In the genomic region with DNA sequence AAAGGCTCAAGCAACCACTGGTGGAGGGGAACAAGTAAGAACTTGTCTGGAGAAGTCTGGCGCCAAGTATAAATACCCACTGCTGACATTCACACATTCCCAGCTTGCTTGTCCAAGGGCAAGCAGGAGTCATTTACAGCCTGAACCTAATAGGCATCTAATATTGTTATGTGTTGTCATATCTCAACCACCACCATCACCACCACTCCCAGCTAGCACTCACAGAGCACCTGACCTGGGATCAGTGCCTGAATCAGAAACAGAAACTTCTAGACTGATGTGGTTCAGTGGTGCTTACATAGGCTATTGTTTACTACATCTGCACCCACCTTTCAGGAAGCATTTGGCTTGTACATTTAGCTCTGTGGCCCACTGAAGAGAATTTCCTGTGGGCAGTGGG, we compare ENCODE assay signal across 8 cellular contexts.
A peak's percentile ranks its signal among the peaks of the same experiment; 100 is the strongest.
DNase-seq lines count a peak whose midpoint lies in the region; ATAC-seq lines count a peak whose summit lies in the region.
"Not testable (repeated sequence)": the region's sequence is repeated elsewhere in the genome, so short reads cannot be mapped to it uniquely, and the experiment has no call there.

No MANE protein-coding gene starts in this region.

- not testable (repeated sequence) for H3K27me3 Mint-ChIP-seq in CD4-positive, CD25-positive, alpha-beta regulatory T cell; activated T-cell treated with anti-CD3 and anti-CD28 coated beads, Interleukin-2, amount 50 U/mL, for 72 hours (ENCODE audit: low read depth); memory B cell

- H3K36me3 Mint-ChIP-seq in CD4-positive, CD25-positive, alpha-beta regulatory T cell; activated T-cell treated with anti-CD3 and anti-CD28 coated beads, Interleukin-2, amount 50 U/mL, for 72 hours (ENCODE audit: insufficient read depth in 2 of 2); memory B cell: not testable (repeated sequence)

- H3K4me1 Mint-ChIP-seq in CD4-positive, CD25-positive, alpha-beta regulatory T cell; activated T-cell treated with anti-CD3 and anti-CD28 coated beads, Interleukin-2, amount 50 U/mL, for 72 hours (ENCODE audit: low read depth); memory B cell: not testable (repeated sequence)

- not testable (repeated sequence) for H3K27ac Mint-ChIP-seq in CD4-positive, CD25-positive, alpha-beta regulatory T cell; activated T-cell treated with anti-CD3 and anti-CD28 coated beads, Interleukin-2, amount 50 U/mL, for 72 hours; memory B cell

- H3K9me3 Mint-ChIP-seq in CD4-positive, CD25-positive, alpha-beta regulatory T cell; activated T-cell treated with anti-CD3 and anti-CD28 coated beads, Interleukin-2, amount 50 U/mL, for 72 hours; memory B cell: not testable (repeated sequence)

- peak; percentile 21 to 32 for ATAC-seq in CD4-positive, CD25-positive, alpha-beta regulatory T cell (ENCODE audit: low read depth in 2 of 2)
- ATAC-seq in GM18873 (IDR thresholded peaks at IDR 0.05; ENCODE audit: low FRiP score, unreplicated experiment) (peak; percentile 77), GM21360 (IDR thresholded peaks at IDR 0.05; ENCODE audit: unreplicated experiment) (peak; percentile 92), HG02623 (IDR thresholded peaks at IDR 0.05; ENCODE audit: unreplicated experiment) (peak; percentile 97), HG03066 (IDR thresholded peaks at IDR 0.05; ENCODE audit: low read depth, unreplicated experiment) (peak; percentile 97), HG03520 (IDR thresholded peaks at IDR 0.05; ENCODE audit: unreplicated experiment) (peak; percentile 86), memory B cell (ENCODE audit: low read depth) (peak; percentile 68)
- peak; percentile 66 to 68 for ATAC-seq in activated T-cell treated with anti-CD3 and anti-CD28 coated beads, Interleukin-2, amount 50 U/mL, for 72 hours (replicated peaks in 1 of 2)

- not testable (repeated sequence) for H3K4me3 Mint-ChIP-seq in CD4-positive, CD25-positive, alpha-beta regulatory T cell; activated T-cell treated with anti-CD3 and anti-CD28 coated beads, Interleukin-2, amount 50 U/mL, for 72 hours; memory B cell

- H3K4me1 ChIP-seq in CD4-positive, CD25-positive, alpha-beta regulatory T cell (ENCODE audit: control insufficient read depth, insufficient read depth, low read length, poor library complexity, severe bottlenecking), result not testable (repeated sequence)

- not testable (repeated sequence) for H3K36me3 ChIP-seq in CD4-positive, CD25-positive, alpha-beta regulatory T cell (ENCODE audit: control insufficient read depth, insufficient read depth, low read length)

- not testable (repeated sequence) for DNase-seq in CD4-positive, CD25-positive, alpha-beta regulatory T cell; activated T-cell treated with anti-CD3 and anti-CD28 coated beads, Interleukin-2, amount 50 U/mL, for 72 hours; memory B cell (ENCODE audit: low spot score in 2 of 2)

- not testable (repeated sequence) for H3K9me3 ChIP-seq in CD4-positive, CD25-positive, alpha-beta regulatory T cell (ENCODE audit: control insufficient read depth in 2 of 2, low read length in 2 of 2)

- H3K27ac ChIP-seq in CD4-positive, CD25-positive, alpha-beta regulatory T cell (ENCODE audit: insufficient read depth, low read length, poor library complexity, severe bottlenecking), result not testable (repeated sequence)

- not testable (repeated sequence) for H3K27me3 ChIP-seq in CD4-positive, CD25-positive, alpha-beta regulatory T cell (ENCODE audit: control insufficient read depth, insufficient read depth, low read length)

- not testable (repeated sequence) for H3K4me3 ChIP-seq in CD4-positive, CD25-positive, alpha-beta regulatory T cell (ENCODE audit: low read depth, low read length)

Comparison
In these comparisons a context has a peak if more than half of its experiments do, and no peak if none do; other contexts are left out.
1. ATAC-seq: peak in every context shown above with its lines; median percentile 97 in HG02623; 97 in HG03066; 92 in GM21360; 86 in HG03520; 77 in GM18873; 68 in memory B cell; 67 in activated T-cell treated with anti-CD3 and anti-CD28 coated beads, Interleukin-2, amount 50 U/mL, for 72 hours; 26 in CD4-positive, CD25-positive, alpha-beta regulatory T cell.